2 cellular contexts compared by ENCODE assay signal in the genomic region with DNA sequence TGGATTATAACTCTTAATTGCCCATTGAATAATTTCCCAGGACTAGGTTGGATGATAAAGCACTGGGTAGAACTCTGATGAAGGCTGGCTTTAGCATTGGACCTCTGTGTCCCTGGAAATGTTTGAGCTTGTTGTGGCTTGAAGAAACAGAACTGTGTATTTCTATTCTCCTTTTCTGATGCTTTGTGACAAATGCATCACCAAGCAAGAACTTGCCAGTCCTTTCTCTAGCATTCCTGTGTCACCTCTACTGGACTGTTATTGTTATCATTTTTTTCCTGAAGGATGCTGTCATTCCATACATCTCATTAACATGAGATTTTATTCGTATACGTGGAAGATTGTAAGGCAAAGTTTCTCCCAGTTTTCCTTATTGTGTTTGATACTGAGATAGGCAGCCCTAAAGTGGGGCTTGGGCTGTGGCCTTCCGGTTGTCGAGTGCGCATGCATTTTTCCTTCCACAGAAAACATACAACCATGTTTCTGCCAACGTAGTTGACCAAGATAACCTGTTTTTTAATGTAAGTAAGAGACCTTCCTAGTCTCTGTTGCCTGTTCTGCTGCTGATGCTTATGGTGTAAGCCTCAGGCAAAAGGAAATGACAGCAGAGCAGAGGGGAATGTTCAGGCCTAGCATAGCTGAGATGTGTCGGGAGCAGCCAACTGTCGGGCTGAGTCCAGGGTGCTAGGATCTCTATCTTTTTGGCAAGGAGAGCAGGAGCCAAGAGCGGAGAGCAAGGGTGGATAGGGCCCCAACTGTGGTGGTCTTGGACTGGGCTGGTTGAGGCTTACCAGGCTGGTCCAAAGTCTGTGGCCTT.
TF ChIP-seq lines count a peak whose summit lies in the region.

No MANE protein-coding gene starts in this region.

TF ChIP-seq in neural cell, 6 proteins besides CTCF, POLR2A, EP300 and RAD21:
- TF ChIP-seq POLR2AphosphoS5 (IDR thresholded peaks at IDR 0.05) (no peak), TAF1 (IDR thresholded peaks at IDR 0.05; ENCODE audit: low read depth) (no peak), SMC3 (conservative IDR thresholded peaks at IDR 0.05; ENCODE audit: poor library complexity) (no peak), EZH2 (IDR thresholded peaks at IDR 0.05; ENCODE audit: borderline replicate concordance, insufficient read depth, low read length, poor library complexity, severe bottlenecking) (no peak), MXI1 (conservative IDR thresholded peaks at IDR 0.05; ENCODE audit: poor library complexity, severe bottlenecking) (no peak)
- TF ChIP-seq, protein P1, sequence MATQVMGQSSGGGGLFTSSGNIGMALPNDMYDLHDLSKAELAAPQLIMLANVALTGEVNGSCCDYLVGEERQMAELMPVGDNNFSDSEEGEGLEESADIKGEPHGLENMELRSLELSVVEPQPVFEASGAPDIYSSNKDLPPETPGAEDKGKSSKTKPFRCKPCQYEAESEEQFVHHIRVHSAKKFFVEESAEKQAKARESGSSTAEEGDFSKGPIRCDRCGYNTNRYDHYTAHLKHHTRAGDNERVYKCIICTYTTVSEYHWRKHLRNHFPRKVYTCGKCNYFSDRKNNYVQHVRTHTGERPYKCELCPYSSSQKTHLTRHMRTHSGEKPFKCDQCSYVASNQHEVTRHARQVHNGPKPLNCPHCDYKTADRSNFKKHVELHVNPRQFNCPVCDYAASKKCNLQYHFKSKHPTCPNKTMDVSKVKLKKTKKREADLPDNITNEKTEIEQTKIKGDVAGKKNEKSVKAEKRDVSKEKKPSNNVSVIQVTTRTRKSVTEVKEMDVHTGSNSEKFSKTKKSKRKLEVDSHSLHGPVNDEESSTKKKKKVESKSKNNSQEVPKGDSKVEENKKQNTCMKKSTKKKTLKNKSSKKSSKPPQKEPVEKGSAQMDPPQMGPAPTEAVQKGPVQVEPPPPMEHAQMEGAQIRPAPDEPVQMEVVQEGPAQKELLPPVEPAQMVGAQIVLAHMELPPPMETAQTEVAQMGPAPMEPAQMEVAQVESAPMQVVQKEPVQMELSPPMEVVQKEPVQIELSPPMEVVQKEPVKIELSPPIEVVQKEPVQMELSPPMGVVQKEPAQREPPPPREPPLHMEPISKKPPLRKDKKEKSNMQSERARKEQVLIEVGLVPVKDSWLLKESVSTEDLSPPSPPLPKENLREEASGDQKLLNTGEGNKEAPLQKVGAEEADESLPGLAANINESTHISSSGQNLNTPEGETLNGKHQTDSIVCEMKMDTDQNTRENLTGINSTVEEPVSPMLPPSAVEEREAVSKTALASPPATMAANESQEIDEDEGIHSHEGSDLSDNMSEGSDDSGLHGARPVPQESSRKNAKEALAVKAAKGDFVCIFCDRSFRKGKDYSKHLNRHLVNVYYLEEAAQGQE (IDR thresholded peaks at IDR 0.05; ENCODE audit: borderline replicate concordance): no peak

TF ChIP-seq in HepG2, 621 proteins besides CTCF, POLR2A, EP300 and RAD21:
- TF ChIP-seq, protein P2, sequence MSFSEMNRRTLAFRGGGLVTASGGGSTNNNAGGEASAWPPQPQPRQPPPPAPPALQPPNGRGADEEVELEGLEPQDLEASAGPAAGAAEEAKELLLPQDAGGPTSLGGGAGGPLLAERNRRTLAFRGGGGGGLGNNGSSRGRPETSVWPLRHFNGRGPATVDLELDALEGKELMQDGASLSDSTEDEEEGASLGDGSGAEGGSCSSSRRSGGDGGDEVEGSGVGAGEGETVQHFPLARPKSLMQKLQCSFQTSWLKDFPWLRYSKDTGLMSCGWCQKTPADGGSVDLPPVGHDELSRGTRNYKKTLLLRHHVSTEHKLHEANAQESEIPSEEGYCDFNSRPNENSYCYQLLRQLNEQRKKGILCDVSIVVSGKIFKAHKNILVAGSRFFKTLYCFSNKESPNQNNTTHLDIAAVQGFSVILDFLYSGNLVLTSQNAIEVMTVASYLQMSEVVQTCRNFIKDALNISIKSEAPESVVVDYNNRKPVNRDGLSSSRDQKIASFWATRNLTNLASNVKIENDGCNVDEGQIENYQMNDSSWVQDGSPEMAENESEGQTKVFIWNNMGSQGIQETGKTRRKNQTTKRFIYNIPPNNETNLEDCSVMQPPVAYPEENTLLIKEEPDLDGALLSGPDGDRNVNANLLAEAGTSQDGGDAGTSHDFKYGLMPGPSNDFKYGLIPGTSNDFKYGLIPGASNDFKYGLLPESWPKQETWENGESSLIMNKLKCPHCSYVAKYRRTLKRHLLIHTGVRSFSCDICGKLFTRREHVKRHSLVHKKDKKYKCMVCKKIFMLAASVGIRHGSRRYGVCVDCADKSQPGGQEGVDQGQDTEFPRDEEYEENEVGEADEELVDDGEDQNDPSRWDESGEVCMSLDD (CRISPR knock-in tag; IDR thresholded peaks at IDR 0.05; ENCODE audit: borderline replicate concordance): no peak
- TF ChIP-seq YEATS4 (CRISPR knock-in tag; IDR thresholded peaks at IDR 0.05; ENCODE audit: borderline replicate concordance): no peak
TF ChIP-seq in HepG2: peak in this region for 0.
